Comparison of ENCODE assay signal across 29 cellular contexts in genomic region chr2:122528061-122528460, GRCh38.
DNase-seq lines count a peak whose midpoint lies in the region; FAIRE-seq and TF ChIP-seq lines count a peak whose summit lies in the region.
"Had no signal": no experiment of that assay in that cellular context is flagged by ENCODE, and none has a peak within 500 bp of the region (broad histone marks: within the 10 kb centered on the region; RNA-seq: fewer than 3 reads in every experiment).

No MANE protein-coding gene starts in this region.

- H3K27me3 ChIP-seq in bronchial epithelial cell (ENCODE audit: control insufficient read depth, insufficient read depth, low read length): no peaks in the 10 kb centered on the region
- H3K27me3 ChIP-seq in mesenchymal stem cell (ENCODE audit: control insufficient read depth in 1 of 2, insufficient read depth in 1 of 2, low read length in 2 of 2): no peaks in the 10 kb centered on the region
- H3K27me3 ChIP-seq: ascending aorta, esophagus squamous epithelium, gastrocnemius medialis, hepatocyte, pancreas, suprapubic skin, upper lobe of right lung had no signal

- no peak overlapping the region for H3K14ac ChIP-seq in mesenchymal stem cell (ENCODE audit: low read length in 2 of 2)

- no peak for TF ChIP-seq CTCF in bronchial epithelial cell (IDR thresholded peaks at IDR 0.05; ENCODE audit: insufficient read depth, low read length, severe bottlenecking)

- H2AFZ ChIP-seq in mesenchymal stem cell (ENCODE audit: low read depth, low read length): no peak overlapping the region
- H2AFZ ChIP-seq: hepatocyte had no signal

- H2BK5ac ChIP-seq in mesenchymal stem cell (ENCODE audit: low read depth, low read length, poor library complexity, severe bottlenecking): no peak overlapping the region

- no peak overlapping the region for H3K18ac ChIP-seq in mesenchymal stem cell (ENCODE audit: low read depth in 1 of 2, low read length in 2 of 2)

- no peaks in the 10 kb centered on the region for H3K9me3 ChIP-seq in mesenchymal stem cell (ENCODE audit: control insufficient read depth, low read length)
- H3K9me3 ChIP-seq: ascending aorta, esophagus squamous epithelium, gastrocnemius medialis, pancreas, suprapubic skin, upper lobe of right lung had no signal

- no peaks in the 10 kb centered on the region for H3K4me1 ChIP-seq in mesenchymal stem cell (ENCODE audit: control insufficient read depth, insufficient read depth, low read depth, low read length)
- H3K4me1 ChIP-seq: ascending aorta, esophagus squamous epithelium, gastrocnemius medialis, pancreas, suprapubic skin, upper lobe of right lung had no signal

- WGBS in mesenchymal stem cell: 60% methylated on average over 1 of the region's 3 CpGs

- no peak overlapping the region for H2AK5ac ChIP-seq in mesenchymal stem cell (ENCODE audit: low read length, severe bottlenecking)

- DNase-seq in Daoy (ENCODE audit: low read depth) (peak; percentile 41), LHCN-M2 (ENCODE audit: low read depth) (peak; percentile 10), bronchial epithelial cell (ENCODE audit: low read depth) (peak; percentile 51), mesenchymal stem cell (peak; percentile 91), occipital lobe (lab: John Stamatoyannopoulos, UW) (no peak), middle frontal gyrus (ENCODE audit: extremely low spot score, low spot score) (no peak), HK-2 (ENCODE audit: unreplicated experiment) (no peak)
- DNase-seq in stimulated activated naive CD4-positive, alpha-beta T cell (lab: John Stamatoyannopoulos, UW): no peak
- DNase-seq: activated CD4-positive, alpha-beta T cell treated with anti-CD3 and anti-CD28 coated beads, Interleukin-2, amount 10 ng/mL, durations not matched to agents 24 days and 14 days; activated effector memory CD4-positive, alpha-beta T cell treated with anti-CD3 and anti-CD28 coated beads, Interleukin-2, amount 50 U/mL, for 16 hours; activated naive CD8-positive, alpha-beta T cell treated with anti-CD3 and anti-CD28 coated beads for 36 hours; dorsolateral prefrontal cortex; esophagus squamous epithelium; gastrocnemius medialis; left colon; NCI-H1048; NCI-H446; NCI-H774; pancreas; retina; small intestine; stimulated activated naive CD4-positive, alpha-beta T cell treated with Interleukin-2 at 50 U/mL for 16 hours; SW 1271; upper lobe of right lung had no signal

- no peak overlapping the region for H3K4ac ChIP-seq in mesenchymal stem cell (ENCODE audit: low read depth in 1 of 2, low read length in 2 of 2)

- H3K9ac ChIP-seq in mesenchymal stem cell (ENCODE audit: low read length): no peak overlapping the region

- H3K4me3 ChIP-seq in bronchial epithelial cell (ENCODE audit: low read depth, low read length) (no peak overlapping the region), mesenchymal stem cell (ENCODE audit: insufficient read depth in 1 of 2, low read depth in 1 of 2, low read length in 2 of 2) (no peak overlapping the region)
- H3K4me3 ChIP-seq: ascending aorta, dorsolateral prefrontal cortex, esophagus squamous epithelium, gastrocnemius medialis, hepatocyte, pancreas, suprapubic skin, upper lobe of right lung had no signal

- H4K91ac ChIP-seq in mesenchymal stem cell (ENCODE audit: low read length): no peak overlapping the region

- H4K8ac ChIP-seq in mesenchymal stem cell (ENCODE audit: low read length): no peak overlapping the region

- H3K23ac ChIP-seq in mesenchymal stem cell (ENCODE audit: low read length in 2 of 2): no peak overlapping the region

- no peak overlapping the region for H3K27ac ChIP-seq in mesenchymal stem cell (ENCODE audit: low read length, poor library complexity, severe bottlenecking)
- H3K27ac ChIP-seq: ascending aorta, dorsolateral prefrontal cortex, esophagus squamous epithelium, gastrocnemius medialis, hepatocyte, pancreas, suprapubic skin, upper lobe of right lung had no signal

- no peaks in the 10 kb centered on the region for H3K36me3 ChIP-seq in bronchial epithelial cell (ENCODE audit: control insufficient read depth, insufficient read depth, low read length)
- no peaks in the 10 kb centered on the region for H3K36me3 ChIP-seq in mesenchymal stem cell (ENCODE audit: control insufficient read depth in 1 of 2, insufficient read depth in 2 of 2, low read depth in 1 of 2, low read length in 2 of 2)
- H3K36me3 ChIP-seq: ascending aorta, esophagus squamous epithelium, gastrocnemius medialis, pancreas, suprapubic skin, upper lobe of right lung had no signal

- H2BK120ac ChIP-seq in mesenchymal stem cell (ENCODE audit: low read depth, low read length): no peak overlapping the region

- H2BK12ac ChIP-seq in mesenchymal stem cell (ENCODE audit: low read length in 2 of 2): no peak overlapping the region

- H2BK15ac ChIP-seq in mesenchymal stem cell (ENCODE audit: low read depth, poor library complexity, severe bottlenecking): no peak overlapping the region

- no peak overlapping the region for H3K4me2 ChIP-seq in mesenchymal stem cell (ENCODE audit: low read length, poor library complexity, severe bottlenecking)
- H3K4me2 ChIP-seq: hepatocyte had no signal

- no peaks in the 10 kb centered on the region for H3K79me1 ChIP-seq in mesenchymal stem cell (replicated peaks; ENCODE audit: low read length, poor library complexity, severe bottlenecking)

- no peak for FAIRE-seq in bronchial epithelial cell (lab: Jason Lieb, UNC)
- FAIRE-seq: A204.1, endometrium, pancreas, small intestine had no signal

Comparison
In these comparisons a context has a peak if more than half of its experiments do, and no peak if none do; other contexts are left out.
1. DNase-seq: peak in Daoy (single experiment), LHCN-M2 (single experiment), bronchial epithelial cell (single experiment) and mesenchymal stem cell (single experiment); none in occipital lobe (single experiment), middle frontal gyrus (single experiment), HK-2 (single experiment) and stimulated activated naive CD4-positive, alpha-beta T cell (0 of 6).